Comparison of ENCODE assay signal across 8 cellular contexts in the genomic region with DNA sequence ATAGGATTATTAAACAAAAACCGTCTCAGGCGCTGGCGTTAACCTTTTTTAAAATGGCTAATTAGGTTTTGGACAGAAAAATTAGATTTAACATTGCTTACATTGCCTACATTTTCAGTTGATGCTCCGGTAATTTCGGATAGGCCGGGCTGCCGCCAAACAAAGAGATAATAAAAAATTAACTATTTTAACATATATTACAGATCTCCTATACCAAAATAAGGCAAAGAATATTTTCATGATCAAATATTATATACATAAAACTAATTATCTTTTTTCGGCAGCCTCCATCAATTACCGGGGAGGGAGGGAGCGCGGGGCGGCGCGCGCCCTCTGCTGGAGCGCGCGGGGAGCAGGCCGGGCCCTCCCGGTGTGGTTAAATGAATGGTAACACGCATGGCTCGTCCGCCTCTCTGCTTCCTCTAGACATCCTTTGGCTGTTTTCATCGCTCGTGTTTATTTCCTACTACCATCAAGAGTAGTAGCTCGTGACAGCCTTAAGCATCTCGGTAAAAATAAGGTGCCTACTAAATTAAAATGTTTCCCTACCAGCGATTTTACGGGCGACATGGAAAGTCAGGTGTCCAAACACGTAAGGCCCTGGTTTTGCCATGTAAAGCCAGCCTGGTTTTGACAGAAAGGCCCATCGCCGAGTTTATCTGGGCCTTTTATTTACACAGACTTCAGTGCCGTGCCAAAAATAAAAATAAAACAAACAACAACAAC. TPM values are rescaled to one million over a fixed set of nuclear protein-coding genes. Genes with fewer than 3 reads are reported as not detected.
A peak's percentile ranks its signal among the peaks of the same experiment; 100 is the strongest.
DNase-seq lines count a peak whose midpoint lies in the region; ATAC-seq and TF ChIP-seq lines count a peak whose summit lies in the region.

No MANE protein-coding gene starts in this region.

- H2AFZ ChIP-seq in Loucy (ENCODE audit: low read length) = peak overlapping the region; percentile 33; the same call in 1 of the 2 replicates

- H4K20me1 ChIP-seq in Loucy (ENCODE audit: insufficient read depth, low read length, poor library complexity, severe bottlenecking) = no peaks in the 10 kb centered on the region

- no peak overlapping the region for H3K27ac ChIP-seq in WERI-Rb-1

- in situ Hi-C loops in Caki2 (cut with HindIII; ENCODE audit: low pct_unique_long_range_greater_than_20kb, low sequenced_read_pairs) = no loop called here

- H3K36me3 ChIP-seq in Loucy (ENCODE audit: insufficient read depth, low read length) = no peaks in the 10 kb centered on the region
- H3K36me3 ChIP-seq in WERI-Rb-1 = no peaks in the 10 kb centered on the region

- DNase-seq in Caki2 (ENCODE audit: low read depth) (peak; percentile 19), WERI-Rb-1 (peak; percentile 35), left colon (peak in 1 of 2 donors; percentile 40), NCI-H2227 (lab: John Stamatoyannopoulos, UW; ENCODE audit: unreplicated experiment) (no peak)
- peak; percentile 30 for DNase-seq in central memory CD4-positive, alpha-beta T cell
- DNase-seq in stimulated activated CD8-positive, alpha-beta memory T cell treated with anti-CD3 and anti-CD28 coated beads, Interleukin-15, amount 100 ng/mL, for 1 hour (ENCODE audit: low read depth) = peak; percentile 5

- no peaks in the 10 kb centered on the region for H3K9me2 ChIP-seq in Loucy (replicated peaks; ENCODE audit: low read depth, low read length)

- peak; percentile 65 for ATAC-seq in GM21447 (IDR thresholded peaks at IDR 0.05; ENCODE audit: unreplicated experiment)
- peak; percentile 82 for ATAC-seq in left colon

- intact Hi-C loops in left colon (cut with DNase I, micrococcal nuclease) = loop anchor here (2.0 to 10.0 kb wide), 3 partner anchors 188 to 598 kb away; no protein-coding TSS in a partner anchor

- H3K4me3 ChIP-seq in Loucy (ENCODE audit: low read length, poor library complexity, severe bottlenecking) (no peak overlapping the region), WERI-Rb-1 (ENCODE audit: low read depth, low read length) (peak overlapping the region; percentile 50)

- H3K9me3 ChIP-seq in Loucy (ENCODE audit: insufficient read depth, low read depth, low read length) (no peaks in the 10 kb centered on the region), WERI-Rb-1 (ENCODE audit: severe bottlenecking) (peaks cover 6% of the 10 kb centered on the region)

- no peaks in the 10 kb centered on the region for H3K4me1 ChIP-seq in Loucy (ENCODE audit: insufficient read depth, low read length, poor library complexity, severe bottlenecking)

- no peaks in the 10 kb centered on the region for H3F3A ChIP-seq in Loucy (ENCODE audit: low read depth)

- TF ChIP-seq CTCF in Loucy (conservative IDR thresholded peaks at IDR 0.05; ENCODE audit: low read length) (peak; percentile 84), WERI-Rb-1 (IDR thresholded peaks at IDR 0.05; ENCODE audit: low read depth, low read length) (peak; percentile 76)

- H3K27me3 ChIP-seq in Loucy (ENCODE audit: insufficient read depth, low read length, poor library complexity, severe bottlenecking) = no peaks in the 10 kb centered on the region
- no peaks in the 10 kb centered on the region for H3K27me3 ChIP-seq in WERI-Rb-1 (ENCODE audit: insufficient read depth, low read depth, severe bottlenecking)

- H3K79me2 ChIP-seq in Loucy (ENCODE audit: insufficient read depth, low read length) = no peaks in the 10 kb centered on the region

- H3K4me2 ChIP-seq in Loucy (ENCODE audit: low read depth, low read length, poor library complexity, severe bottlenecking) = no peak overlapping the region

- H3K9ac ChIP-seq in Loucy (ENCODE audit: low read depth, low read length, poor library complexity, severe bottlenecking) = no peak overlapping the region

RNA-seq across cellular contexts. Expression of gene TMEM33, which starts 52.4 kb away (rescaled TPM):
- 42.8 and 55.7 TPM in 2 replicates for total RNA-seq in Caki2 (2014; rRNA removed; shearing (Covaris generic); ENCODE audit: low replicate concordance)
- 10 to 100 TPM; 74.5 to 76.3 TPM for total RNA-seq in left colon
